Comparison of ENCODE assay signal across 2 cellular contexts in genomic region chr1:1217621-1218523, GRCh38.
TF ChIP-seq lines count a peak whose summit lies in the region.

No MANE protein-coding gene starts in this region.

TF ChIP-seq in GM12878, 131 proteins besides CTCF, POLR2A, EP300 and RAD21:
- TF ChIP-seq SRF (IDR thresholded peaks at IDR 0.05; ENCODE audit: low read depth in 2 of 2, low read length in 2 of 2), result peak in 1 of 2 experiments; percentile 24; a peak in 1 of 4 replicates
- no peak for TF ChIP-seq HCFC1 (IDR thresholded peaks at IDR 0.05; ENCODE audit: low read length)
- peak; percentile 75 for TF ChIP-seq MLLT1 (IDR thresholded peaks at IDR 0.05)

TF ChIP-seq in HEK293T, 16 proteins besides CTCF, POLR2A, EP300 and RAD21:
- no peak for TF ChIP-seq PKNOX1 (IDR thresholded peaks at IDR 0.05)
- no peak for TF ChIP-seq LEF1 (IDR thresholded peaks at IDR 0.05; ENCODE audit: borderline replicate concordance)
- TF ChIP-seq BHLHE40 (IDR thresholded peaks at IDR 0.05; ENCODE audit: borderline replicate concordance), result no peak
- TF ChIP-seq SUZ12 (IDR thresholded peaks at IDR 0.05), result no peak
- no peak for TF ChIP-seq ZNF384 (IDR thresholded peaks at IDR 0.05)
- TF ChIP-seq HDGF (IDR thresholded peaks at IDR 0.05; ENCODE audit: borderline replicate concordance), result no peak
- TF ChIP-seq FOXK2 (IDR thresholded peaks at IDR 0.05), result no peak
- no peak for TF ChIP-seq L3MBTL2 (conservative IDR thresholded peaks at IDR 0.05)
- TF ChIP-seq CTBP1 (IDR thresholded peaks at IDR 0.05; ENCODE audit: borderline replicate concordance), result no peak
- TF ChIP-seq FOXM1 (IDR thresholded peaks at IDR 0.05; ENCODE audit: borderline replicate concordance), result no peak
- TF ChIP-seq TARDBP (IDR thresholded peaks at IDR 0.05), result no peak
- TF ChIP-seq NFRKB (IDR thresholded peaks at IDR 0.05), result no peak
- no peak for TF ChIP-seq FOXA1 (IDR thresholded peaks at IDR 0.05)
- no peak for TF ChIP-seq SP1 (IDR thresholded peaks at IDR 0.05)
- no peak for TF ChIP-seq ARNT (IDR thresholded peaks at IDR 0.05)
- TF ChIP-seq ELF4 (IDR thresholded peaks at IDR 0.05), result no peak
